In genomic region chr10:132728741-132729140, GRCh38 we compare ENCODE assay signal across 30 cellular contexts. TPM values are rescaled to one million over a fixed set of nuclear protein-coding genes. Genes with fewer than 3 reads are reported as not detected.
"Had no signal": no experiment of that assay in that cellular context is flagged by ENCODE, and none has a peak within 500 bp of the region (broad histone marks: within the 10 kb centered on the region; RNA-seq: fewer than 3 reads in every experiment).

No MANE protein-coding gene starts in this region.

- H3K9me3 Mint-ChIP-seq: dendritic cell treated with granulocyte-macrophage colony-stimulating factor and Interleukin-4, amounts not matched to agents 40 ng/mL and 50 ng/mL, for 4 days; effector memory CD8-positive, alpha-beta T cell; endodermal cell; mesothelial cell of epicardium; naive thymus-derived CD4-positive, alpha-beta T cell had no signal

- H3K4me3 Mint-ChIP-seq: dendritic cell treated with granulocyte-macrophage colony-stimulating factor and Interleukin-4, amounts not matched to agents 40 ng/mL and 50 ng/mL, for 4 days; effector memory CD8-positive, alpha-beta T cell; endodermal cell; mesothelial cell of epicardium; naive thymus-derived CD4-positive, alpha-beta T cell had no signal

- H3K9me3 ChIP-seq: colonic mucosa, esophagus squamous epithelium, gastrocnemius medialis, heart right ventricle, left lung, lower lobe of right lung, mucosa of descending colon had no signal

- DNase-seq: colonic mucosa; cortex of kidney; effector CD8-positive, alpha-beta T cell; effector memory CD8-positive, alpha-beta T cell; endodermal cell; erythroblast; esophagus squamous epithelium; foreskin fibroblast; foreskin melanocyte; gastrocnemius medialis; glutamatergic neuron; heart right ventricle; hippocampal formation; left cardiac atrium; left ventricle myocardium superior; lower lobe of right lung; mesenchymal stem cell; mucosa of descending colon; naive thymus-derived CD4-positive, alpha-beta T cell had no signal

- ATAC-seq: effector memory CD8-positive, alpha-beta T cell; esophagus mucosa; gastrocnemius medialis; heart right ventricle; left cardiac atrium; left lung; left ventricle myocardium superior; lower lobe of right lung; mucosa of descending colon; naive thymus-derived CD4-positive, alpha-beta T cell had no signal

- H3K4me1 Mint-ChIP-seq: endodermal cell; mesothelial cell of epicardium; naive thymus-derived CD4-positive, alpha-beta T cell had no signal

- H3K27ac Mint-ChIP-seq: dendritic cell treated with granulocyte-macrophage colony-stimulating factor and Interleukin-4, amounts not matched to agents 40 ng/mL and 50 ng/mL, for 4 days; effector memory CD8-positive, alpha-beta T cell; mesothelial cell of epicardium; naive thymus-derived CD4-positive, alpha-beta T cell had no signal

- H3K27ac ChIP-seq: colonic mucosa, epithelial cell of prostate, esophagus squamous epithelium, gastrocnemius medialis, heart right ventricle, left lung, lower lobe of right lung had no signal

- H3K27me3 Mint-ChIP-seq: dendritic cell treated with granulocyte-macrophage colony-stimulating factor and Interleukin-4, amounts not matched to agents 40 ng/mL and 50 ng/mL, for 4 days; effector memory CD8-positive, alpha-beta T cell; naive thymus-derived CD4-positive, alpha-beta T cell had no signal

- H3K4me1 ChIP-seq: colonic mucosa, esophagus squamous epithelium, gastrocnemius medialis, left lung, lower lobe of right lung had no signal

- H3K27me3 ChIP-seq: colonic mucosa, esophagus squamous epithelium, gastrocnemius medialis, heart right ventricle, left lung had no signal

- H3K36me3 ChIP-seq: colonic mucosa, gastrocnemius medialis had no signal

- H3K4me3 ChIP-seq: colonic mucosa, esophagus squamous epithelium, gastrocnemius medialis, heart right ventricle, left lung, lower lobe of right lung, mucosa of descending colon had no signal

RNA-seq across cellular contexts. Expression of gene NKX6-2, which starts 57.2 kb away (rescaled TPM):
- total RNA-seq: colonic mucosa; dermis microvascular lymphatic vessel endothelial cell; glomerular endothelial cell; heart right ventricle; left cardiac atrium; left lung; left ventricle myocardium superior; lower leg skin; lower lobe of right lung; lung microvascular endothelial cell; mesenteric fat pad; mesothelial cell of epicardium; mucosa of descending colon; naive thymus-derived CD4-positive, alpha-beta T cell had no signal
- polyA plus RNA-seq: keratinocyte had no signal
